Comparison of ENCODE assay signal across 12 cellular contexts in genomic region chr1:207328908-207329307, GRCh38.
"Had no signal": no experiment of that assay in that cellular context is flagged by ENCODE, and none has a peak within 500 bp of the region (broad histone marks: within the 10 kb centered on the region; RNA-seq: fewer than 3 reads in every experiment).

No MANE protein-coding gene starts in this region.

- H3K27ac Mint-ChIP-seq: activated CD4-positive, alpha-beta memory T cell treated with anti-CD3 and anti-CD28 coated beads for 36 hours; natural killer cell treated with Interleukin-12 subunit alpha and Interleukin-12 subunit beta and Interleukin-15 and Interleukin-18, amount 100 ng/mL, for 72 hours; T-helper 2 cell treated with Interferon-gamma antibody and Interleukin-4, amounts not matched to agents 5 μg/mL and 100 μg/mL, for 36 hours had no signal

- H3K4me3 ChIP-seq: ascending aorta, sigmoid colon, transverse colon had no signal

- H3K4me1 ChIP-seq: ascending aorta, foreskin keratinocyte had no signal

- H3K27me3 Mint-ChIP-seq: activated CD4-positive, alpha-beta memory T cell treated with anti-CD3 and anti-CD28 coated beads for 36 hours; activated naive CD4-positive, alpha-beta T cell treated with anti-CD3 and anti-CD28 coated beads, Interleukin-2, amount 50 U/mL, for 24 hours; natural killer cell treated with Interleukin-12 subunit alpha and Interleukin-12 subunit beta and Interleukin-15 and Interleukin-18, amount 100 ng/mL, for 72 hours had no signal

- H3K27me3 ChIP-seq: ascending aorta, foreskin keratinocyte, sigmoid colon, transverse colon had no signal

- ATAC-seq: foreskin keratinocyte; natural killer cell treated with Interleukin-12 subunit alpha and Interleukin-12 subunit beta and Interleukin-15 and Interleukin-18, amount 100 ng/mL, for 72 hours had no signal

- H3K4me3 Mint-ChIP-seq: activated CD4-positive, alpha-beta memory T cell treated with anti-CD3 and anti-CD28 coated beads for 36 hours; activated naive CD4-positive, alpha-beta T cell treated with anti-CD3 and anti-CD28 coated beads, Interleukin-2, amount 50 U/mL, for 24 hours; natural killer cell treated with Interleukin-12 subunit alpha and Interleukin-12 subunit beta and Interleukin-15 and Interleukin-18, amount 100 ng/mL, for 72 hours; T-helper 2 cell treated with Interferon-gamma antibody and Interleukin-4, amounts not matched to agents 5 μg/mL and 100 μg/mL, for 36 hours had no signal

- H3K27ac ChIP-seq: ascending aorta, foreskin keratinocyte, sigmoid colon, transverse colon had no signal

- H3K9me3 ChIP-seq: ascending aorta, sigmoid colon, transverse colon had no signal

- DNase-seq: activated CD4-positive, alpha-beta memory T cell treated with anti-CD3 and anti-CD28 coated beads for 36 hours; activated CD4-positive, CD25-positive, alpha-beta regulatory T cell treated with anti-CD3 and anti-CD28 coated beads, Interleukin-2, amount 50 U/mL, for 72 hours; foreskin keratinocyte; left cardiac atrium; sigmoid colon; stimulated activated CD4-positive, alpha-beta T cell treated with anti-CD3 and anti-CD28 coated beads, Interleukin-2, amount 100 ng/mL, for 24 hours; substantia nigra; transverse colon had no signal
